16 cellular contexts compared by ENCODE assay signal in the genomic region with DNA sequence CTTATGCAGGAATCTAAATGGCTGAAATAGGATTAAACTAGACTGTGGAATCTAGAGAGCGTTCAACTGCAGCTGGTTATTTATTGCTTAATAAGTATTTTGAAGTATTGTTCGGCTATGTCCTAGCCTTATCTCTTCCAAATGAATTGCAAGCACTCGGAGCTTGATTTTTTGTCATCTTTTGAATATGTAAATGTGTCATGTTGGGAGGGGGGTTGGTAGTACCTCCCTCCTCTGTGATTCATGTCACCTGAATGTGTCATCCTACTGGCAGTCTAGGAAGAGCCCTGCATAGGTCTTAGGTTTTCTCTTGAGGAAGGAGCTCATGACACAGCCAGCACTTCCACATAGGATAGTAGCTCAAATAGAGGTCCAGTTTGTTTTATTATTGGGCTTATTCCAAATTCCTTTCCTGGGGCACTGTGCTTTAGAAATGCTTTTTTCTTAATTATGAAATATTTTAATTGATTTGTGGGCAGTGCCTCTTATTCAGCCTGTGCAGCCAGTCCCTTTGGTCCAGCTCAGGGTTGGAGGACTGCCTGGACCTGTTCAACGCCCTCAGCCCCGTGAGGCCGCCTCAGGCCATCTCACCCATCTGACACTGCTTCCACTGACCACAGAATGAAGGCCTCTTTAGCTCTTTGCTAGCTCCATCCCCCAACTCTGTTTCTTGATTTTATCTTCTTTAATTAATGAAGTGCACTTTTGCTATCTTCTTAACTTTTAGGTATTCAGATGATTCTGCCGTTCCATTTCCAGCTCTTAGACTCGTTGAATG. TPM values are rescaled to one million over a fixed set of nuclear protein-coding genes. Genes with fewer than 3 reads are reported as not detected.
A peak's percentile ranks its signal among the peaks of the same experiment; 100 is the strongest.
DNase-seq lines count a peak whose midpoint lies in the region; ATAC-seq and TF ChIP-seq lines count a peak whose summit lies in the region.
"Had no signal": no experiment of that assay in that cellular context is flagged by ENCODE, and none has a peak within 500 bp of the region (broad histone marks: within the 10 kb centered on the region; RNA-seq: fewer than 3 reads in every experiment).

No MANE protein-coding gene starts in this region.

- ATAC-seq in GM18498 (IDR thresholded peaks at IDR 0.05; ENCODE audit: unreplicated experiment): no peak
- ATAC-seq in right lobe of liver: no peak
- no peak for ATAC-seq in HG03342 (IDR thresholded peaks at IDR 0.05; ENCODE audit: unreplicated experiment)
- ATAC-seq: activated T-helper 17 cell treated with anti-CD3 and anti-CD28 coated beads, Interleukin-2, amount 50 U/mL, for 72 hours had no signal

- DNase-seq in RKO (ENCODE audit: low spot score): peak; percentile 41
- peak; percentile 77 for DNase-seq in islet precursor cell
- DNase-seq in transverse colon: no peak
- no peak for DNase-seq in right lobe of liver
- DNase-seq: activated CD4-positive, alpha-beta memory T cell treated with anti-CD3 and anti-CD28 coated beads for 36 hours; adrenal gland; NCI-H146; NCI-H345; nephron progenitor cell; stimulated activated CD4-positive, alpha-beta T cell treated with anti-CD3 and anti-CD28 coated beads, Interleukin-1b, Interleukin-23, amount 100 ng/mL, for 48 hours had no signal

- H3K27ac ChIP-seq in esophagus (ENCODE audit: low read depth in 2 of 2, low read length in 1 of 2) (peak overlapping the region; percentile 16 to 32), transverse colon (peak overlapping the region; percentile 25 to 45 (median 28)), right lobe of liver (no peak overlapping the region)
- H3K27ac ChIP-seq: adrenal gland, coronary artery, suprapubic skin had no signal

- 63 to 66% methylated on average over 8 of the region's 8 CpGs for WGBS in esophagus, 2 donors
- WGBS in transverse colon (ENCODE audit: low coverage in 1 of 2), 2 donors: 66 to 67% methylated on average over 2 to 8 of the region's 8 CpGs
- WGBS in right lobe of liver (ENCODE audit: insufficient coverage, low coverage, low lambda C conversion rate, missing lambda C conversion rate): 67% methylated on average over 8 of the region's 8 CpGs

- no peaks in the 10 kb centered on the region for H3K9me3 ChIP-seq in esophagus (ENCODE audit: control insufficient read depth in 2 of 2, insufficient read depth in 1 of 2, low read depth in 1 of 2, low read length in 1 of 2)
- H3K9me3 ChIP-seq in transverse colon: no peaks in the 10 kb centered on the region
- no peaks in the 10 kb centered on the region for H3K9me3 ChIP-seq in right lobe of liver
- H3K9me3 ChIP-seq: adrenal gland, suprapubic skin had no signal

- TF ChIP-seq CTCF in transverse colon (IDR thresholded peaks at IDR 0.05) (no peak), right lobe of liver (IDR thresholded peaks at IDR 0.05) (no peak)

- H3K4me1 ChIP-seq in esophagus (ENCODE audit: control insufficient read depth in 2 of 2, insufficient read depth in 2 of 2, low read length in 1 of 2): peaks cover 7 to 9% of the 10 kb centered on the region in 2 donors
- peaks cover 0 to 7% (median 5%) of the 10 kb centered on the region in 4 donors for H3K4me1 ChIP-seq in transverse colon
- H3K4me1 ChIP-seq in right lobe of liver: no peaks in the 10 kb centered on the region

- H3K36me3 ChIP-seq in esophagus (ENCODE audit: control insufficient read depth in 2 of 2, insufficient read depth in 2 of 2, low read length in 1 of 2) (no peaks in the 10 kb centered on the region), transverse colon (no peaks in the 10 kb centered on the region), right lobe of liver (no peaks in the 10 kb centered on the region)
- H3K36me3 ChIP-seq: adrenal gland, suprapubic skin had no signal

- intact Hi-C loops in transverse colon (cut with DNase I; ENCODE audit: low total_unique reads): no loop called here
- intact Hi-C loops in right lobe of liver (cut with DNase I): no loop called here

- TF ChIP-seq EP300 in transverse colon (IDR thresholded peaks at IDR 0.05; ENCODE audit: low read depth): no peak

- TF ChIP-seq POLR2A in transverse colon (IDR thresholded peaks at IDR 0.05) (no peak), right lobe of liver (IDR thresholded peaks at IDR 0.05) (no peak)

- no peak overlapping the region for H3K4me3 ChIP-seq in esophagus (ENCODE audit: low read depth in 1 of 2, low read length in 2 of 2)
- H3K4me3 ChIP-seq in transverse colon: no peak overlapping the region
- H3K4me3 ChIP-seq in right lobe of liver: no peak overlapping the region
- H3K4me3 ChIP-seq: adrenal gland, coronary artery, suprapubic skin had no signal

- no peaks in the 10 kb centered on the region for H3K27me3 ChIP-seq in esophagus (ENCODE audit: control insufficient read depth in 1 of 2, insufficient read depth in 2 of 2, low read length in 2 of 2)
- no peaks in the 10 kb centered on the region for H3K27me3 ChIP-seq in transverse colon
- no peaks in the 10 kb centered on the region for H3K27me3 ChIP-seq in right lobe of liver
- H3K27me3 ChIP-seq: adrenal gland, suprapubic skin had no signal

- in situ Hi-C loops in transverse colon (cut with MboI; ENCODE audit: low pct_ligation_motif_present in 1 of 4, low pct_unique_long_range_greater_than_20kb in 1 of 4, low sequenced_read_pairs in 3 of 4): no loop called here

RNA-seq across cellular contexts. Expression of a gene that starts 22.6 kb away (rescaled TPM):
- 1 to 10 TPM in 1 of 2 donors, under 1 TPM in 1; 0.55 to 1.2 TPM for polyA plus RNA-seq in esophagus
- total RNA-seq in transverse colon (1 to 10 TPM in 2 of 4 donors, under 1 TPM in 2; 0.79 to 3.0 (median 1.0) TPM), right lobe of liver (under 1 TPM; 0.12 to 0.29 (median 0.21) TPM)
- total RNA-seq: activated CD4-positive, alpha-beta memory T cell treated with anti-CD3 and anti-CD28 coated beads for 36 hours; activated T-helper 17 cell treated with anti-CD3 and anti-CD28 coated beads, Interleukin-2, amount 50 U/mL, for 72 hours had no signal

Comparison
In these comparisons a context has a peak if more than half of its experiments do, and no peak if none do; other contexts are left out.
1. DNase-seq: peak in RKO (single experiment) and islet precursor cell (single experiment); none in transverse colon (single experiment) and right lobe of liver (0 of 3).
2. H3K27ac ChIP-seq: peak in esophagus (2 of 2) and transverse colon (4 of 4); none in right lobe of liver (0 of 3).